In the genomic region with DNA sequence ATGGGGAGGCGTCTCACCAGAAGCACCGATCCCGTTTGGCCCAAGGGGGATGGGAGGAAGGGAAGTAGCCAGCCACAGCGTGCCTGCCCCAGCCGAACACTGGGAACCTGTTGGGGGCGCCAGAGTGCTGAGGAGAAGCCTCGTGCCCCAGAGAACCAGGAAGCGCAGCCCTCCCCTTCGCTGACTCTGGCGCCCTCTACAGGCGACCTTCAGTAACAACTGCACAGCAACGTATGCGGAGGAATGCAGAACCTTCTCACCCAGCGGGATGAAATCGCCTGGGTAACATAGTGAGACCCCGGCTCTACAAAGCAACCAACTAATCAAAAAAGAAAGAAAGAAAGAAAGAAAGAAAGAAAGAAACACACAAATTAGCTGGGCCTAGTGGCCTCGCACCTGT, we compare ENCODE assay signal across 21 cellular contexts. TPM values are rescaled to one million over a fixed set of nuclear protein-coding genes. Genes with fewer than 3 reads are reported as not detected.
"Had no signal": no experiment of that assay in that cellular context is flagged by ENCODE, and none has a peak within 500 bp of the region (broad histone marks: within the 10 kb centered on the region; RNA-seq: fewer than 3 reads in every experiment).

A gene with protein sequence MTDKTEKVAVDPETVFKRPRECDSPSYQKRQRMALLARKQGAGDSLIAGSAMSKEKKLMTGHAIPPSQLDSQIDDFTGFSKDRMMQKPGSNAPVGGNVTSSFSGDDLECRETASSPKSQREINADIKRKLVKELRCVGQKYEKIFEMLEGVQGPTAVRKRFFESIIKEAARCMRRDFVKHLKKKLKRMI (minus strand): TSS at position 101 of the 400 bp plus-strand sequence. CDS start 3,747 bp downstream, outside the sequence.

RNA-seq across cellular contexts. Expression of the gene that starts here (rescaled TPM):
- total RNA-seq: activated naive CD4-positive, alpha-beta T cell treated with anti-CD3 and anti-CD28 coated beads for 36 hours; activated naive CD4-positive, alpha-beta T cell treated with anti-CD3 and anti-CD28 coated beads, Interleukin-2, amount 50 U/mL, for 72 hours; activated naive CD8-positive, alpha-beta T cell treated with anti-CD3 and anti-CD28 coated beads for 36 hours; activated naive CD8-positive, alpha-beta T cell treated with anti-CD3 and anti-CD28 coated beads, Interleukin-2, amount 10 ng/mL, durations not matched to agents 7 days and 5 days; activated T-cell treated with anti-CD3 and anti-CD28 coated beads, Interleukin-2, amount 50 U/mL, for 4 hours; activated T-cell treated with anti-CD3 and anti-CD28 coated beads, Interleukin-2, amount 50 U/mL, for 72 hours; activated T-helper 1 cell treated with anti-CD3 and anti-CD28 coated beads, Interleukin-12 subunit alpha, Interleukin-12 subunit beta, Interleukin-2, Interleukin-4 antibody, amounts not matched to agents 30 ng/mL and 10 ng/mL and 1 ng/mL, durations not matched to agents 14 hours and 24 hours and 36 hours; activated T-helper 17 cell treated with anti-CD3 and anti-CD28 coated beads, Interleukin-2, amount 50 U/mL, for 72 hours; activated T-helper 2 cell treated with anti-CD3 and anti-CD28 coated beads, Interferon-gamma antibody, Interleukin-2, Interleukin-4, amounts not matched to agents 10 μg/mL and 5 μg/mL and 100 μg/mL, durations not matched to agents 14 hours and 24 hours and 36 hours; adrenal gland; aorta; ascending aorta; astrocyte; body of pancreas; breast epithelium; bronchial epithelial cell; cardiac muscle cell; cardiac septum; cerebellum; chondrocyte had no signal
- polyA plus RNA-seq: adipose tissue, adrenal gland, aorta, cardiac muscle cell had no signal
